8 cellular contexts compared by ENCODE assay signal in genomic region chr20:44966030-44966961, GRCh38. TPM values are rescaled to one million over a fixed set of nuclear protein-coding genes. Genes with fewer than 3 reads are reported as not detected.
DNase-seq lines count a peak whose midpoint lies in the region; ATAC-seq and TF ChIP-seq lines count a peak whose summit lies in the region.

STK4 (plus strand) TSS chr20:44966512; CDS start chr20:44966569, 57 bp downstream.

- peak within 1 kb of the TSS in 1 of 2 experiments; percentile 87 for H3K23ac ChIP-seq in mesenchymal stem cell (ENCODE audit: low read length in 2 of 2)

- H3K4me1 ChIP-seq in mesenchymal stem cell (ENCODE audit: control insufficient read depth, insufficient read depth, low read depth, low read length), result peaks cover 9% of the 10 kb centered on the region

- H3K36me3 ChIP-seq in mesenchymal stem cell (ENCODE audit: control insufficient read depth in 1 of 2, insufficient read depth in 2 of 2, low read depth in 1 of 2, low read length in 2 of 2), result no peaks in the 10 kb centered on the region

- H3K4ac ChIP-seq in mesenchymal stem cell (ENCODE audit: low read depth in 1 of 2, low read length in 2 of 2), result peak within 1 kb of the TSS; percentile 77 to 98

- H3K4me3 Mint-ChIP-seq in effector memory CD8-positive, alpha-beta T cell, result peak within 1 kb of the TSS; percentile 98 to 99

- peaks cover 10% of the 10 kb centered on the region for H3K79me1 ChIP-seq in mesenchymal stem cell (replicated peaks; ENCODE audit: low read length, poor library complexity, severe bottlenecking)

- H4K91ac ChIP-seq in mesenchymal stem cell (ENCODE audit: low read length), result peak within 1 kb of the TSS; percentile 91

- 4% methylated on average over 68 of the region's 68 CpGs for WGBS in mesenchymal stem cell

- peaks cover 39% of the 10 kb centered on the region for H3K36me3 Mint-ChIP-seq in effector memory CD8-positive, alpha-beta T cell (ENCODE audit: insufficient read depth)

- H3K4me3 ChIP-seq in mesenchymal stem cell (ENCODE audit: insufficient read depth in 1 of 2, low read depth in 1 of 2, low read length in 2 of 2), result peak within 1 kb of the TSS; percentile 92 to 97

- H2BK5ac ChIP-seq in mesenchymal stem cell (ENCODE audit: low read depth, low read length, poor library complexity, severe bottlenecking), result no peak within 1 kb of the TSS

- H3K9ac ChIP-seq in mesenchymal stem cell (ENCODE audit: low read length), result peak within 1 kb of the TSS; percentile 97

- H3K9me3 Mint-ChIP-seq in effector memory CD8-positive, alpha-beta T cell, result no peaks in the 10 kb centered on the region

- no peak within 1 kb of the TSS for H2BK120ac ChIP-seq in mesenchymal stem cell (ENCODE audit: low read depth, low read length)

- H3K9me3 ChIP-seq in mesenchymal stem cell (ENCODE audit: control insufficient read depth, low read length), result no peaks in the 10 kb centered on the region

- no peaks in the 10 kb centered on the region for H3K27me3 ChIP-seq in mesenchymal stem cell (ENCODE audit: control insufficient read depth in 1 of 2, insufficient read depth in 1 of 2, low read length in 2 of 2)

- peak within 1 kb of the TSS; percentile 95 to 99 for H3K18ac ChIP-seq in mesenchymal stem cell (ENCODE audit: low read depth in 1 of 2, low read length in 2 of 2)

- ATAC-seq in effector memory CD8-positive, alpha-beta T cell (replicated peaks), result peak; percentile 75

- H2BK12ac ChIP-seq in mesenchymal stem cell (ENCODE audit: low read length in 2 of 2), result peak within 1 kb of the TSS in 1 of 2 experiments; percentile 81

- peak within 1 kb of the TSS; percentile 98 to 99 for H3K27ac Mint-ChIP-seq in effector memory CD8-positive, alpha-beta T cell

- H3K14ac ChIP-seq in mesenchymal stem cell (ENCODE audit: low read length in 2 of 2), result peak within 1 kb of the TSS in 1 of 2 experiments; percentile 84

- no peaks in the 10 kb centered on the region for H3K27me3 Mint-ChIP-seq in effector memory CD8-positive, alpha-beta T cell

- peak within 1 kb of the TSS; percentile 98 for H4K8ac ChIP-seq in mesenchymal stem cell (ENCODE audit: low read length)

- H2BK15ac ChIP-seq in mesenchymal stem cell (ENCODE audit: low read depth, poor library complexity, severe bottlenecking), result no peak within 1 kb of the TSS

- peaks cover 41 to 63% of the 10 kb centered on the region in 2 donors for H3K4me1 Mint-ChIP-seq in effector memory CD8-positive, alpha-beta T cell (ENCODE audit: low read depth in 2 of 2)

- H2AFZ ChIP-seq in mesenchymal stem cell (ENCODE audit: low read depth, low read length), result peak within 1 kb of the TSS; percentile 95

- TF ChIP-seq CTCF in GM20000 (IDR thresholded peaks at IDR 0.05; ENCODE audit: extremely low read depth, missing control alignments), result peak; percentile 73

- peak within 1 kb of the TSS; percentile 86 for H3K4me2 ChIP-seq in mesenchymal stem cell (ENCODE audit: low read length, poor library complexity, severe bottlenecking)

- peak; percentile 87 for DNase-seq in COLO829 (ENCODE audit: low spot score)
- peak; percentile 88 for DNase-seq in GM20000 (ENCODE audit: low spot score)
- peak; percentile 94 for DNase-seq in HT1080 (ENCODE audit: low read depth)
- peak; percentile 90 to 94 for DNase-seq in NOMO-1 (lab: John Stamatoyannopoulos, UW; ENCODE audit: unreplicated experiment in 2 of 2)
- DNase-seq in activated CD8-positive, alpha-beta memory T cell treated with anti-CD3 and anti-CD28 coated beads for 4 hours (ENCODE audit: low read depth in 2 of 2), result peak; percentile 89 to 90
- DNase-seq in effector memory CD8-positive, alpha-beta T cell, result peak; percentile 92 to 95 (median 94)
- peak; percentile 91 for DNase-seq in mesenchymal stem cell
- DNase-seq in stimulated activated CD8-positive, alpha-beta memory T cell treated with anti-CD3 and anti-CD28 coated beads, Interleukin-15, amount 100 ng/mL, for 1 hour (ENCODE audit: low read depth), result peak; percentile 90

- peak within 1 kb of the TSS; percentile 63 for H3K27ac ChIP-seq in mesenchymal stem cell (ENCODE audit: low read length, poor library complexity, severe bottlenecking)

- H2AK5ac ChIP-seq in mesenchymal stem cell (ENCODE audit: low read length, severe bottlenecking), result peak within 1 kb of the TSS; percentile 71

RNA-seq across cellular contexts. Expression of gene STK4, which starts in this region (rescaled TPM):
- 20.2 and 25.8 TPM in 2 replicates for total RNA-seq in HT1080 (2014; rRNA removed; shearing (Covaris generic))
- 20.2 and 24.5 TPM in 2 replicates for polyA plus RNA-seq in HT1080 (2015; cell fraction: cytosol; rRNA removed)
- 33.1 and 41.0 TPM in 2 replicates for polyA plus RNA-seq in HT1080 (2015; cell fraction: nucleus; rRNA removed)
- 13.0 TPM for polyA plus RNA-seq in mesenchymal stem cell (2013, experiment 1 of 2)
- 12.5 TPM for polyA plus RNA-seq in mesenchymal stem cell (2013, experiment 2 of 2)

Comparison
In these comparisons a context has a peak if more than half of its experiments do, and no peak if none do; other contexts are left out.
1. Peak in every context shown above with its lines: DNase-seq, ATAC-seq, H3K4me3 ChIP-seq and H3K27ac ChIP-seq.